ENCODE assay signal across 8 cellular contexts in genomic region chr5:138336952-138337684, GRCh38. TPM values are rescaled to one million over a fixed set of nuclear protein-coding genes. Genes with fewer than 3 reads are reported as not detected.
DNase-seq lines count a peak whose midpoint lies in the region; ATAC-seq and TF ChIP-seq lines count a peak whose summit lies in the region.

No MANE protein-coding gene starts in this region.

- H3K4me1 ChIP-seq in DND-41 (ENCODE audit: insufficient read depth, low read length) (peaks cover 50% of the 10 kb centered on the region), SK-N-SH (ENCODE audit: control insufficient read depth in 1 of 2, insufficient read depth in 2 of 2, low read depth in 1 of 2, low read length in 1 of 2) (peaks cover 4 to 17% of the 10 kb centered on the region in 2 experiments; a peak in 2 of 4 replicates), left lung (peaks cover 13 to 42% of the 10 kb centered on the region in 2 donors), stomach (peaks cover 30 to 53% (median 37%) of the 10 kb centered on the region in 4 donors)

- H3K36me3 ChIP-seq in DND-41 (ENCODE audit: insufficient read depth, low read length) (peaks cover 14% of the 10 kb centered on the region), SK-N-SH (replicated peaks in 1 of 2; ENCODE audit: control insufficient read depth in 1 of 2, insufficient read depth in 2 of 2, low read length in 1 of 2) (peaks cover 8 to 16% of the 10 kb centered on the region in 2 experiments), left lung (peaks cover 0 to 12% of the 10 kb centered on the region in 2 donors), stomach (peaks cover 9 to 13% (median 12%) of the 10 kb centered on the region in 4 donors)

- H3K4me3 ChIP-seq in DND-41 (ENCODE audit: low read depth in 1 of 2, low read length in 2 of 2) (peak overlapping the region; percentile 45 to 76), SK-N-SH (ENCODE audit: low read depth in 2 of 2, low read length in 1 of 2) (peak overlapping the region; percentile 71 to 73), left lung (peak overlapping the region; percentile 79 to 87), stomach (peak overlapping the region; percentile 83 to 96 (median 92))

- H4K20me1 ChIP-seq in DND-41 (ENCODE audit: insufficient read depth, low read length) (no peaks in the 10 kb centered on the region; the same call in 1 of the 2 replicates), SK-N-SH (ENCODE audit: insufficient read depth) (no peaks in the 10 kb centered on the region)

- peaks cover 4% of the 10 kb centered on the region for H3F3A ChIP-seq in SK-N-SH (replicated peaks; ENCODE audit: insufficient read depth)

- H3K79me2 ChIP-seq in DND-41 (ENCODE audit: insufficient read depth, low read length) = peaks cover 38% of the 10 kb centered on the region
- peaks cover 38% of the 10 kb centered on the region for H3K79me2 ChIP-seq in SK-N-SH (ENCODE audit: insufficient read depth)

- no peak for TF ChIP-seq CTCF in DND-41 (IDR thresholded peaks at IDR 0.05; ENCODE audit: borderline replicate concordance, extremely low read depth, low read length, poor library complexity, severe bottlenecking)
- no peak for TF ChIP-seq CTCF in SK-N-SH (IDR thresholded peaks at IDR 0.05)
- no peak for TF ChIP-seq CTCF in left lung (IDR thresholded peaks at IDR 0.05)
- TF ChIP-seq CTCF in stomach (IDR thresholded peaks at IDR 0.05) = no peak

- TF ChIP-seq EP300 in SK-N-SH (IDR thresholded peaks at IDR 0.05; ENCODE audit: borderline replicate concordance in 1 of 2, low read depth in 1 of 2, low read length in 1 of 2) (no peak), stomach (IDR thresholded peaks at IDR 0.05) (no peak)

- H3K27ac ChIP-seq in DND-41 (ENCODE audit: low read length) (peak overlapping the region; percentile 92), SK-N-SH (ENCODE audit: low read depth in 2 of 2, low read length in 1 of 2) (peak overlapping the region; percentile 92 to 99), left lung (peak overlapping the region; percentile 88 to 94), stomach (peak overlapping the region; percentile 94 to 98 (median 97))

- peak overlapping the region; percentile 98 for H2AFZ ChIP-seq in DND-41 (ENCODE audit: low read depth, low read length)
- H2AFZ ChIP-seq in SK-N-SH (ENCODE audit: low read depth) = peak overlapping the region; percentile 96

- H3K9ac ChIP-seq in DND-41 (ENCODE audit: low read depth, low read length) (peak overlapping the region; percentile 76), SK-N-SH (peak overlapping the region; percentile 97)

- H3K27me3 ChIP-seq in DND-41 (ENCODE audit: insufficient read depth, low read length, poor library complexity) (no peaks in the 10 kb centered on the region), SK-N-SH (ENCODE audit: insufficient read depth) (no peaks in the 10 kb centered on the region), left lung (no peaks in the 10 kb centered on the region), stomach (no peaks in the 10 kb centered on the region)

- DNase-seq in DND-41 (no peak), HPDE6-E6E7 (ENCODE audit: extremely low spot score) (peak; percentile 33), SK-N-SH (peak; percentile 87), dermis blood vessel endothelial cell (peak; percentile 83), left lung (peak; percentile 80 to 83), stomach (peak; percentile 80), NAMALWA (ENCODE audit: low spot score) (no peak)

- intact Hi-C loops in left lung (cut with DNase I) (no loop called here), stomach (cut with DNase I; ENCODE audit: low total_unique reads) (no loop called here)

- no peak for TF ChIP-seq POLR2A in stomach (IDR thresholded peaks at IDR 0.05)

- ATAC-seq in DND-41 (ENCODE audit: insufficient read depth, low read depth) (peak; percentile 31), GM21381 (IDR thresholded peaks at IDR 0.05; ENCODE audit: unreplicated experiment) (peak; percentile 18), left lung (peak; percentile 64)

- peak overlapping the region; percentile 77 for H3K4me2 ChIP-seq in DND-41 (ENCODE audit: insufficient read depth, low read length)
- peak overlapping the region; percentile 100 for H3K4me2 ChIP-seq in SK-N-SH

- POLR2A ChIA-PET in SK-N-SH (lab: Yijun Ruan, JAX) = interaction anchor here (0.5 to 3.0 kb wide), 5 partner anchors 10 to 533 kb away, joined by 3 to 44 read pairs (median 7); partner anchors contain the start of genes ETF1 and KDM3B

- no peaks in the 10 kb centered on the region for H3K9me2 ChIP-seq in SK-N-SH

- WGBS in SK-N-SH (ENCODE audit: low lambda C conversion rate) = 24% methylated on average over 13 of the region's 13 CpGs
- 16 to 24% (median 22%) methylated on average over 13 of the region's 13 CpGs for WGBS in stomach, 5 donors

- H3K9me3 ChIP-seq in DND-41 (ENCODE audit: insufficient read depth, low read length, severe bottlenecking) (no peaks in the 10 kb centered on the region), SK-N-SH (no peaks in the 10 kb centered on the region), left lung (no peaks in the 10 kb centered on the region), stomach (no peaks in the 10 kb centered on the region)

- TF ChIP-seq RAD21 in SK-N-SH (IDR thresholded peaks at IDR 0.05; ENCODE audit: low read length) = no peak

- CTCF ChIA-PET in SK-N-SH (lab: Yijun Ruan, JAX) = interaction anchor here (13.2 kb wide), 1 partner anchor 14 kb away, joined by 239 read pairs; the partner anchor contains the start of gene KDM3B

TF ChIP-seq in SK-N-SH, 30 proteins besides CTCF, POLR2A, EP300 and RAD21 (continues in another document):
- TF ChIP-seq, protein P1, sequence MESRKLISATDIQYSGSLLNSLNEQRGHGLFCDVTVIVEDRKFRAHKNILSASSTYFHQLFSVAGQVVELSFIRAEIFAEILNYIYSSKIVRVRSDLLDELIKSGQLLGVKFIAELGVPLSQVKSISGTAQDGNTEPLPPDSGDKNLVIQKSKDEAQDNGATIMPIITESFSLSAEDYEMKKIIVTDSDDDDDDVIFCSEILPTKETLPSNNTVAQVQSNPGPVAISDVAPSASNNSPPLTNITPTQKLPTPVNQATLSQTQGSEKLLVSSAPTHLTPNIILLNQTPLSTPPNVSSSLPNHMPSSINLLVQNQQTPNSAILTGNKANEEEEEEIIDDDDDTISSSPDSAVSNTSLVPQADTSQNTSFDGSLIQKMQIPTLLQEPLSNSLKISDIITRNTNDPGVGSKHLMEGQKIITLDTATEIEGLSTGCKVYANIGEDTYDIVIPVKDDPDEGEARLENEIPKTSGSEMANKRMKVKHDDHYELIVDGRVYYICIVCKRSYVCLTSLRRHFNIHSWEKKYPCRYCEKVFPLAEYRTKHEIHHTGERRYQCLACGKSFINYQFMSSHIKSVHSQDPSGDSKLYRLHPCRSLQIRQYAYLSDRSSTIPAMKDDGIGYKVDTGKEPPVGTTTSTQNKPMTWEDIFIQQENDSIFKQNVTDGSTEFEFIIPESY (IDR thresholded peaks at IDR 0.05; ENCODE audit: borderline replicate concordance, low read depth) = no peak
- peak; percentile 92 for TF ChIP-seq CHD2 (IDR thresholded peaks at IDR 0.05; ENCODE audit: low read length, partially characterized antibody)
- TF ChIP-seq, protein P2, sequence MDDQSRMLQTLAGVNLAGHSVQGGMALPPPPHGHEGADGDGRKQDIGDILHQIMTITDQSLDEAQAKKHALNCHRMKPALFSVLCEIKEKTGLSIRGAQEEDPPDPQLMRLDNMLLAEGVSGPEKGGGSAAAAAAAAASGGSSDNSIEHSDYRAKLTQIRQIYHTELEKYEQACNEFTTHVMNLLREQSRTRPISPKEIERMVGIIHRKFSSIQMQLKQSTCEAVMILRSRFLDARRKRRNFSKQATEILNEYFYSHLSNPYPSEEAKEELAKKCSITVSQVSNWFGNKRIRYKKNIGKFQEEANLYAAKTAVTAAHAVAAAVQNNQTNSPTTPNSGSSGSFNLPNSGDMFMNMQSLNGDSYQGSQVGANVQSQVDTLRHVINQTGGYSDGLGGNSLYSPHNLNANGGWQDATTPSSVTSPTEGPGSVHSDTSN (IDR thresholded peaks at IDR 0.05) = no peak
- no peak for TF ChIP-seq RXRA (IDR thresholded peaks at IDR 0.05; ENCODE audit: borderline replicate concordance, low read depth)

RNA-seq across cellular contexts. Expression of gene FAM53C, which starts 0.9 kb away (rescaled TPM):
- polyA plus RNA-seq in SK-N-SH (2012; rRNA removed) (14.5 and 18.7 TPM in 2 replicates), stomach (10 to 100 TPM in 1 of 3 donors, 1 to 10 TPM in 2; 7.0 to 13.4 (median 8.7) TPM)
- polyA plus RNA-seq in SK-N-SH (2012; cell fraction: cytosol; rRNA removed) = 9.8 and 13.4 TPM in 2 replicates
- polyA plus RNA-seq in SK-N-SH (2012; cell fraction: nucleus; rRNA removed) = 16.3 and 25.6 TPM in 2 replicates
- total RNA-seq in dermis blood vessel endothelial cell (28.6 and 34.3 TPM in 2 replicates), left lung (10 to 100 TPM; 23.9 to 25.0 TPM), stomach (10 to 100 TPM in 4 of 5 donors, under 1 TPM in 1; 0.29 to 43.3 (median 26.8) TPM)

RNA-seq across cellular contexts. Expression of gene CDC25C, which starts 5.5 kb away (rescaled TPM):
- 4.9 and 5.2 TPM in 2 replicates for polyA plus RNA-seq in SK-N-SH (2012; rRNA removed)
- polyA plus RNA-seq in SK-N-SH (2012; cell fraction: cytosol; rRNA removed) = 4.8 and 5.8 TPM in 2 replicates
- 3.9 and 5.3 TPM in 2 replicates for polyA plus RNA-seq in SK-N-SH (2012; cell fraction: nucleus; rRNA removed)
- total RNA-seq in dermis blood vessel endothelial cell = 2.4 and 11.3 TPM in 2 replicates
- total RNA-seq in left lung = 1 to 10 TPM in 1 of 2 donors, under 1 TPM in 1; 0.34 to 2.0 TPM
- 1 to 10 TPM in 2 of 5 donors, not detected in 3; 2.9 to 4.1 TPM for total RNA-seq in stomach
- polyA plus RNA-seq in stomach = 1 to 10 TPM in 1 of 3 donors, under 1 TPM in 2; 0.75 to 2.1 (median 0.92) TPM

RNA-seq across cellular contexts. Expression of gene KDM3B, which starts 15.4 kb away (rescaled TPM):
- polyA plus RNA-seq in SK-N-SH (2012; rRNA removed) = 22.4 and 24.5 TPM in 2 replicates
- 18.7 and 20.8 TPM in 2 replicates for polyA plus RNA-seq in SK-N-SH (2012; cell fraction: cytosol; rRNA removed)
- 20.3 and 43.7 TPM in 2 replicates for polyA plus RNA-seq in SK-N-SH (2012; cell fraction: nucleus; rRNA removed)
- 52.8 and 74.3 TPM in 2 replicates for total RNA-seq in dermis blood vessel endothelial cell
- total RNA-seq in left lung = 10 to 100 TPM; 47.5 to 50.4 TPM
- 100 to 1,000 TPM in 1 of 5 donors, 10 to 100 TPM in 4; 47.1 to 107 (median 62.6) TPM for total RNA-seq in stomach
- polyA plus RNA-seq in stomach = 10 to 100 TPM; 12.6 to 20.8 (median 15.6) TPM

Comparison
In these comparisons a context has a peak if more than half of its experiments do, and no peak if none do; other contexts are left out.
1. DNase-seq: peak in HPDE6-E6E7 (single experiment), SK-N-SH (single experiment), dermis blood vessel endothelial cell (single experiment), left lung (2 of 2) and stomach (single experiment); none in DND-41 (single experiment) and NAMALWA (single experiment).
2. Peak in every context shown above with its lines, with median percentiles within 50 percentile points of each other: ATAC-seq, H3K27ac ChIP-seq and H3K4me3 ChIP-seq.